Comparison of ENCODE assay signal across 9 cellular contexts in the genomic region with DNA sequence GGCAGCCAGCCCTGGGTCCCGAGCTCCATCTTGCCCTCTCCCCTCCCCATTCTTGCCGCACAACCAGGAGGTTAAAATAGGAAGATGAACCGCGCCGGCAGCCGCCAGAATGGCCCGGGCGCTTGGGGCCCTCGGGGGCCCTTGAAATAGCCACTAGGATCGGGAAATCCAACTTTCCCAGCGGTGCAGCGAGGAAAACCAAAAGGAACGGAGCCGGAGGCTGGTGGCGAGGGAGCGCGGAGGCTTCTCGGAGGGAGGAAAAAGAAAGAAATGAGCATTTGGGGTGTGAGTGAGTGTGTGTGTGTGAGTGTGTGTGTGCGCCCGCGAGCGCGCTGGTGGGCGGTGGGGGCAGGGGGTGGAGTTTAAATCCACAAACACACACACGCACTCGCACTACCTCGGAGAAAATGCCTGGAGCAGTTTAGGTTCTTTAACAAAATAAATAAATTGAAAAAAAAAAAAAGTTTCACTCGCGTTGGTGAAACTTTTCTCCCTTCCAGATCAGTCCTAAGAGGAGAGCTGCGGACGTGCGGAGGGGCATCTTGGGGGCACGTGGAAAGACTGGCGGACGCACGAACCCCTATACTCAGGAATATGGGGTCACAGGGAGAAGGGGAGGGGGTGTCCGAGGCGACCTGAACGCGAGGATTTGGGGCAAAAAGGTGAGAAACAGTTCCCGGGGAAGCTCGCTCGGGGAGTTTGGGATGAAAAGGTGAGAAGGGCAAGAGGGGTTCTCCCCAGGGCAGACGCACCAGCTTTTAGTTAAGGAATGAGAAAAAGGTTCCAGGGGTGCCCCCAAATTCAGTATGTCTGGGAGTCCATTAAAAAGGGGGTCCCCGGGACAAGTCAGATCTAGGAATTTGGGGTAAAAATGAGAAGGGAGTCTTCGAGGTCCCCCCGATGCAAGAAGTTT. TPM values are rescaled to one million over a fixed set of nuclear protein-coding genes. Genes with fewer than 3 reads are reported as not detected.
DNase-seq lines count a peak whose midpoint lies in the region; ATAC-seq and TF ChIP-seq lines count a peak whose summit lies in the region.
"Had no signal": no experiment of that assay in that cellular context is flagged by ENCODE, and none has a peak within 500 bp of the region (broad histone marks: within the 10 kb centered on the region; RNA-seq: fewer than 3 reads in every experiment).

No MANE protein-coding gene starts in this region.

- H3K4me3 ChIP-seq in SJCRH30 (peak overlapping the region; percentile 61), adrenal gland (peak overlapping the region in 3 of 4 donors; percentile 48 to 94 (median 54)), right atrium auricular region (peak overlapping the region; percentile 61 to 74)

- H3K4me1 ChIP-seq in SJCRH30 (peaks cover 5% of the 10 kb centered on the region; the same call in 1 of the 2 replicates), adrenal gland (replicated peaks in 1 of 2) (peaks cover 15 to 17% of the 10 kb centered on the region in 2 donors), right atrium auricular region (peaks cover 0 to 26% of the 10 kb centered on the region in 2 donors)

- ATAC-seq in GM18868 (IDR thresholded peaks at IDR 0.05; ENCODE audit: unreplicated experiment) (no peak), GM18909 (IDR thresholded peaks at IDR 0.05; ENCODE audit: poor library complexity, unreplicated experiment) (no peak)

- H3K27me3 ChIP-seq in SJCRH30 (no peaks in the 10 kb centered on the region; the same call in 1 of the 2 replicates), adrenal gland (no peaks in the 10 kb centered on the region), right atrium auricular region (no peaks in the 10 kb centered on the region)

- peak; percentile 45 for DNase-seq in DMS79 treated with DMSO at 0.1 percent for 48 hours (lab: John Stamatoyannopoulos, UW)
- DNase-seq in DMS79 (lab: John Stamatoyannopoulos, UW) = no peak
- peak; percentile 27 to 47 for DNase-seq in SJCRH30
- peak; percentile 44 to 69 (median 64) for DNase-seq in adrenal gland
- DNase-seq in right atrium auricular region (ENCODE audit: low spot score) = peak; percentile 79
- DNase-seq in renal cortical epithelial cell (ENCODE audit: low read depth) = peak; percentile 32

- H3K27ac ChIP-seq in SJCRH30 (no peak overlapping the region), adrenal gland (peak overlapping the region; percentile 41 to 82 (median 75)), right atrium auricular region (peak overlapping the region; percentile 93 to 95)

- intact Hi-C loops in adrenal gland (cut with DNase I) = no loop called here

- peak in 1 of 2 donors; percentile 57 for TF ChIP-seq POLR2A in adrenal gland (IDR thresholded peaks at IDR 0.05)

- no peaks in the 10 kb centered on the region for H3K9me3 ChIP-seq in SJCRH30 (replicated peaks)
- H3K9me3 ChIP-seq in adrenal gland (replicated peaks in 1 of 3) = no peaks in the 10 kb centered on the region
- no peaks in the 10 kb centered on the region for H3K9me3 ChIP-seq in right atrium auricular region

- WGBS in adrenal gland, 4 donors = 1 to 2% (median 1%) methylated on average over 47 of the region's 47 CpGs

- TF ChIP-seq CTCF in adrenal gland (IDR thresholded peaks at IDR 0.05) (no peak), right atrium auricular region (IDR thresholded peaks at IDR 0.05) (peak in 1 of 2 donors; percentile 11)

- H3K36me3 ChIP-seq in SJCRH30 (no peaks in the 10 kb centered on the region), adrenal gland (replicated peaks in 1 of 2) (no peaks in the 10 kb centered on the region), right atrium auricular region (no peaks in the 10 kb centered on the region)

RNA-seq across cellular contexts. Expression of a gene that starts 1.3 kb away (rescaled TPM):
- total RNA-seq in SJCRH30 (2014; rRNA removed; shearing (Covaris generic)) = 5.7 and 6.0 TPM in 2 replicates
- total RNA-seq in adrenal gland (1 to 10 TPM; 2.3 to 7.8 (median 4.7) TPM), right atrium auricular region (10 to 100 TPM; 12.7 to 16.1 TPM), renal cortical epithelial cell (3.0 and 3.9 TPM in 2 replicates)
- 10 to 100 TPM in 1 of 3 donors, 1 to 10 TPM in 2; 2.7 to 10.4 (median 4.8) TPM for polyA plus RNA-seq in adrenal gland

RNA-seq across cellular contexts. Expression of a gene that starts 26.5 kb away (rescaled TPM):
- total RNA-seq in SJCRH30 (2014; rRNA removed; shearing (Covaris generic)) = not detected in 2 replicates
- total RNA-seq in adrenal gland (not detected), right atrium auricular region (not detected), renal cortical epithelial cell (not detected in 2 replicates)
- polyA plus RNA-seq in adrenal gland = not detected
- total RNA-seq: glomerular endothelial cell had no signal
